8 cellular contexts compared by ENCODE assay signal in the genomic region with DNA sequence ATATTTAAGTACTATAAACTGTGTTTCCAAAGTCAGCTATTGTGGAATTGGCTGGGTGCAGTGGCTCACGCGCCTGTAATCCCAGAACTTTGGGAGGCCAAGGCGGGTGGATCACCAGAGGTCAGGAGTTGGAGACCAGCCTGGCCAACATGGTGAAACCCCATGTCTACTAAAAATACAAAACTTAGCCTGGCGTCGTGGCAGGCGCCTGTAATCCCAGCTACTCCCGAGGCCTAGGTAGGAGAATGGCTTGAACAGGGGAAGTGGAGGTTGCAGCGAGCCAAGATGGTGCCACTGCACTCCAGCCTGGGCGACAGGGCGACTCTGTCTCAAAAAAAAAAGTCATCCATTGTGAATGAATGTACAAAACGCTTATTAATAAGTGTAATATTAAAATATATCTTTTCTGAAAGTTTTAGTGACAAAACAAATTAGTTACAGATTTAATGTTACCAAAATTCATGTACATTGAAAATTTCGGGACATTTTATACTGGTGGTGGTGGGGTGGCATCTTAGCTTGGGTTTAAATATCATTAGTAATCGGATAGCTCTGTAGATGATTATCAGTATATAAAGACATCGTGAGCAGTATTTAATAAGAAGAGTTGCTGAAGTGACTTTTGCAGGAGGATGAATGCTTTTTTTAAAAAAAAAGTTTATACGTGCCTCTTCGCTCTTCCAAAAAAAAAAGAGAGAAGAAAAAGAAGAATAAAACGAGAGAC. TPM values are rescaled to one million over a fixed set of nuclear protein-coding genes. Genes with fewer than 3 reads are reported as not detected.
A peak's percentile ranks its signal among the peaks of the same experiment; 100 is the strongest.
DNase-seq lines count a peak whose midpoint lies in the region; ATAC-seq, FAIRE-seq and TF ChIP-seq lines count a peak whose summit lies in the region.

No MANE protein-coding gene starts in this region.

- FAIRE-seq in H1 (lab: Jason Lieb, UNC) (no peak), pancreas (lab: Jason Lieb, UNC) (no peak), H54 (lab: Jason Lieb, UNC) (no peak)

- no peaks in the 10 kb centered on the region for H3K23me2 ChIP-seq in H1 (ENCODE audit: low read depth, low read length)

- peak overlapping the region; percentile 86 for H3K27ac ChIP-seq in DOHH2 (ENCODE audit: low read depth, low read length)
- no peak overlapping the region for H3K27ac ChIP-seq in H1 (ENCODE audit: low read depth, low read length)
- peak overlapping the region; percentile 91 to 98 (median 95) for H3K27ac ChIP-seq in pancreas

- peaks cover 47% of the 10 kb centered on the region for H3K4me1 ChIP-seq in DOHH2 (ENCODE audit: control insufficient read depth, low read length)
- H3K4me1 ChIP-seq in H1 (replicated peaks in 1 of 4; ENCODE audit: control insufficient read depth in 3 of 4, insufficient read depth in 4 of 4, low read length in 3 of 4): no peaks in the 10 kb centered on the region
- peaks cover 14 to 31% (median 28%) of the 10 kb centered on the region in 3 donors for H3K4me1 ChIP-seq in pancreas

- no peak for TF ChIP-seq RAD21 in H1 (IDR thresholded peaks at IDR 0.05 in 1 of 2, conservative IDR thresholded peaks at IDR 0.05 in 1 of 2; ENCODE audit: low read depth in 2 of 2, low read length in 2 of 2)

- H3K23ac ChIP-seq in H1 (ENCODE audit: insufficient read length): no peak overlapping the region

- no peak overlapping the region for H2BK15ac ChIP-seq in H1 (ENCODE audit: low read length)

- H3K27me3 ChIP-seq in DOHH2 (ENCODE audit: control insufficient read depth, low read length) (no peaks in the 10 kb centered on the region), H1 (replicated peaks in 1 of 4; ENCODE audit: control insufficient read depth in 3 of 4, extremely low read depth in 1 of 4, insufficient read depth in 3 of 4, low read length in 3 of 4) (no peaks in the 10 kb centered on the region), pancreas (no peaks in the 10 kb centered on the region)

- H3K79me1 ChIP-seq in H1 (ENCODE audit: low read depth, low read length): no peaks in the 10 kb centered on the region

- H3K79me2 ChIP-seq in DOHH2 (ENCODE audit: control insufficient read depth, low read length): peaks cover 97% of the 10 kb centered on the region
- peaks cover 27 to 83% of the 10 kb centered on the region in 2 experiments for H3K79me2 ChIP-seq in H1 (ENCODE audit: control insufficient read depth in 1 of 2, insufficient read depth in 2 of 2, low read length in 2 of 2)

- peak; percentile 29 for DNase-seq in NCI-H2227 (lab: John Stamatoyannopoulos, UW; ENCODE audit: unreplicated experiment)
- no peak for DNase-seq in H1 (ENCODE audit: low read depth in 1 of 2, low spot score in 2 of 2)
- no peak for DNase-seq in pancreas
- no peak for DNase-seq in H54 (ENCODE audit: insufficient read length, low spot score)
- DNase-seq in DMS153 (lab: John Stamatoyannopoulos, UW): no peak
- DNase-seq in DMS153 treated with DMSO at 0.1 percent for 48 hours (lab: John Stamatoyannopoulos, UW; ENCODE audit: unreplicated experiment): no peak

- no peak overlapping the region for H3K18ac ChIP-seq in H1 (ENCODE audit: extremely low read depth, low read length)

- H2BK5ac ChIP-seq in H1 (ENCODE audit: low read depth, low read length): no peak overlapping the region

- peak overlapping the region; percentile 44 for H4K5ac ChIP-seq in H1 (ENCODE audit: insufficient read length, low read depth, low read length)

- H3K4me3 ChIP-seq in DOHH2 (ENCODE audit: low read length) (peak overlapping the region; percentile 87), H1 (ENCODE audit: extremely low read depth in 1 of 4, insufficient read depth in 2 of 4, low read depth in 3 of 4, low read length in 4 of 4) (peak overlapping the region; percentile 92 to 95 (median 94); a peak in 6 of 8 replicates), pancreas (peak overlapping the region; percentile 58 to 80 (median 68))

- H3K9me3 ChIP-seq in DOHH2 (ENCODE audit: control insufficient read depth, insufficient read depth, low read length) (no peaks in the 10 kb centered on the region), H1 (ENCODE audit: insufficient read depth in 2 of 2, low read depth in 1 of 2, low read length in 1 of 2) (no peaks in the 10 kb centered on the region), pancreas (no peaks in the 10 kb centered on the region)

- TF ChIP-seq POLR2A in H1 (IDR thresholded peaks at IDR 0.05; ENCODE audit: control extremely low read depth in 1 of 2, low read depth in 2 of 2, low read length in 2 of 2) (no peak), H54 (IDR thresholded peaks at IDR 0.05; ENCODE audit: low read depth, low read length) (no peak)

- no peak overlapping the region for H2BK12ac ChIP-seq in H1 (ENCODE audit: low read depth, low read length)

- WGBS in H1 (ENCODE audit: extremely low coverage in 1 of 2, insufficient coverage in 1 of 2, insufficient read length in 1 of 2, insufficient replicate concordance in 2 of 2, low coverage in 1 of 2, low lambda C conversion rate in 2 of 2, missing lambda C conversion rate in 1 of 2), 2 experiments: 63% methylated on average over 17 of the region's 17 CpGs; no CpG with 5 or more reads in 1 of the 2 experiments
- WGBS in pancreas, 2 donors: 47 to 52% methylated on average over 17 of the region's 17 CpGs

- no peak overlapping the region for H3K14ac ChIP-seq in H1 (ENCODE audit: insufficient read length)

- no peak overlapping the region for H2BK20ac ChIP-seq in H1 (ENCODE audit: low read length)

- peak overlapping the region in 3 of 4 experiments; percentile 73 to 98 (median 98); a peak in 5 of 7 replicates for H3K9ac ChIP-seq in H1 (replicated peaks in 1 of 4; ENCODE audit: extremely low read depth in 1 of 4, low read depth in 3 of 4, low read length in 3 of 4)

- peaks cover 32% of the 10 kb centered on the region for H4K20me1 ChIP-seq in DOHH2 (ENCODE audit: control insufficient read depth, insufficient read depth, low read depth, low read length)
- H4K20me1 ChIP-seq in H1 (replicated peaks in 1 of 2; ENCODE audit: control insufficient read depth in 1 of 2, insufficient read depth in 2 of 2, low read length in 2 of 2): peaks cover 6 to 10% of the 10 kb centered on the region in 2 experiments

- H3K36me3 ChIP-seq in DOHH2 (ENCODE audit: control insufficient read depth, low read length) (peaks cover 53% of the 10 kb centered on the region), H1 (ENCODE audit: control insufficient read depth in 2 of 4, insufficient read depth in 4 of 4, low read length in 3 of 4) (peaks cover 5 to 31% (median 15%) of the 10 kb centered on the region in 4 experiments; a peak in 7 of 8 replicates), pancreas (no peaks in the 10 kb centered on the region)

- ATAC-seq in GM21576 (IDR thresholded peaks at IDR 0.05; ENCODE audit: unreplicated experiment): peak; percentile 2
- ATAC-seq in pancreas: no peak

- no peak overlapping the region for H3K4ac ChIP-seq in H1 (replicated peaks; ENCODE audit: insufficient read length, low read depth, low read length)

- H4K8ac ChIP-seq in H1 (ENCODE audit: extremely low read depth, insufficient read depth, low read length): no peak overlapping the region; the same call in 1 of the 2 replicates

- no peak overlapping the region for H2BK120ac ChIP-seq in H1 (replicated peaks; ENCODE audit: low read depth, low read length)

- H3K56ac ChIP-seq in H1 (replicated peaks; ENCODE audit: insufficient read length, low read depth, low read length): no peak overlapping the region

- H3F3A ChIP-seq in DOHH2 (ENCODE audit: control insufficient read depth, insufficient read depth): peaks cover 17% of the 10 kb centered on the region

- no peaks in the 10 kb centered on the region for H3K9me2 ChIP-seq in DOHH2 (replicated peaks; ENCODE audit: control insufficient read depth, low read length)

- no peak for TF ChIP-seq EP300 in H1 (IDR thresholded peaks at IDR 0.05; ENCODE audit: borderline replicate concordance in 1 of 2, low read depth in 2 of 2, low read length in 2 of 2)

- no peak overlapping the region for H4K91ac ChIP-seq in H1 (replicated peaks; ENCODE audit: insufficient read length, low read length)

- H2AFZ ChIP-seq in H1 (ENCODE audit: low read length): no peak overlapping the region

- H3K4me2 ChIP-seq in DOHH2 (ENCODE audit: low read length) (peak overlapping the region; percentile 58), H1 (ENCODE audit: insufficient read depth in 1 of 2, low read depth in 2 of 2, low read length in 2 of 2) (peak overlapping the region; percentile 59 to 60; a peak in 3 of 4 replicates)

- TF ChIP-seq CTCF in DOHH2 (IDR thresholded peaks at IDR 0.05; ENCODE audit: low read depth, low read length, poor library complexity, severe bottlenecking) (no peak), H1 (IDR thresholded peaks at IDR 0.05; ENCODE audit: control extremely low read depth in 1 of 3, insufficient read depth in 1 of 3, low read depth in 1 of 3, low read length in 3 of 3) (no peak), pancreas (IDR thresholded peaks at IDR 0.05) (no peak)

- POLR2A ChIA-PET in H1 (lab: Charles Lee; ENCODE audit: partially characterized antibody): interaction anchor here (0.6 to 3.1 kb wide), 19 partner anchors 7 to 1979 kb away, joined by 3 to 67 read pairs (median 3); partner anchors contain the start of genes ANKRD13C, CTH and LRRC40

- H2AK5ac ChIP-seq in H1 (ENCODE audit: low read depth, low read length): no peak overlapping the region

- intact Hi-C loops in pancreas (cut with DNase I): no loop called here

- CTCF ChIA-PET in H1 (lab: Charles Lee; ENCODE audit: partially characterized antibody): interaction anchor here (0.7 to 1.3 kb wide), 5 partner anchors 9 to 173 kb away, joined by 3 to 6 read pairs (median 4); no protein-coding TSS in a partner anchor

RNA-seq across cellular contexts. Expression of gene SRSF11, which starts 0.5 kb away (rescaled TPM):
- total RNA-seq in H1 (2021; fragmentation: NEBNext Ultra II Directional; extraction: Animal tissue kit (Norgen Biotek cat#: 25700)): 169 and 183 TPM in 2 replicates
- polyA plus RNA-seq in H1 (2011; rRNA removed) (241 and 260 TPM in 2 replicates), pancreas (100 to 1,000 TPM; 145 to 252 TPM)
- polyA plus RNA-seq in H1 (2011; cell fraction: cytosol; rRNA removed): 231 TPM
- 438 TPM for polyA plus RNA-seq in H1 (2011; cell fraction: nucleus; rRNA removed)
- 144 to 217 TPM (median 170 TPM) in 4 replicates for polyA plus RNA-seq in H1 (2012, experiment 1 of 2)
- 10.2 TPM for polyA plus RNA-seq in H1 (2012, experiment 2 of 2)
- polyA plus RNA-seq in H1 (2013, experiment 1 of 2): 530 TPM
- polyA plus RNA-seq in H1 (2013, experiment 2 of 2): 473 TPM
- polyA minus RNA-seq in H1 (2011; rRNA and poly(A)+ RNA removed): 345 and 368 TPM in 2 replicates
- 135 TPM for polyA minus RNA-seq in H1 (2011; cell fraction: cytosol; rRNA and poly(A)+ RNA removed)
- polyA minus RNA-seq in H1 (2011; cell fraction: nucleus; rRNA and poly(A)+ RNA removed): 339 TPM
- 10 to 100 TPM; 35.4 to 81.8 (median 68.1) TPM for total RNA-seq in pancreas

RNA-seq across cellular contexts. Expression of gene LRRC40, which starts 15.3 kb away (rescaled TPM):
- total RNA-seq in H1 (2021; fragmentation: NEBNext Ultra II Directional; extraction: Animal tissue kit (Norgen Biotek cat#: 25700)): 30.8 and 31.3 TPM in 2 replicates
- polyA plus RNA-seq in H1 (2011; rRNA removed): 8.2 and 13.4 TPM in 2 replicates
- 20.3 TPM for polyA plus RNA-seq in H1 (2011; cell fraction: cytosol; rRNA removed)
- polyA plus RNA-seq in H1 (2011; cell fraction: nucleus; rRNA removed): 4.0 TPM
- polyA plus RNA-seq in H1 (2012, experiment 1 of 2): 11.8 to 21.4 TPM (median 13.1 TPM) in 4 replicates
- polyA plus RNA-seq in H1 (2012, experiment 2 of 2): 2.1 TPM
- 30.6 TPM for polyA plus RNA-seq in H1 (2013, experiment 1 of 2)
- 28.1 TPM for polyA plus RNA-seq in H1 (2013, experiment 2 of 2)
- 12.5 and 17.3 TPM in 2 replicates for polyA minus RNA-seq in H1 (2011; rRNA and poly(A)+ RNA removed)
- polyA minus RNA-seq in H1 (2011; cell fraction: cytosol; rRNA and poly(A)+ RNA removed): 12.6 TPM
- 14.1 TPM for polyA minus RNA-seq in H1 (2011; cell fraction: nucleus; rRNA and poly(A)+ RNA removed)
- total RNA-seq in pancreas: 1 to 10 TPM; 2.8 to 5.6 (median 3.8) TPM
- polyA plus RNA-seq in pancreas: 1 to 10 TPM; 3.3 to 5.7 TPM
